Comparison of ENCODE assay signal across 14 cellular contexts in genomic region chr5:111829701-111830100, GRCh38.
A peak's percentile ranks its signal among the peaks of the same experiment; 100 is the strongest.
DNase-seq lines count a peak whose midpoint lies in the region; ATAC-seq and TF ChIP-seq lines count a peak whose summit lies in the region.
"Had no signal": no experiment of that assay in that cellular context is flagged by ENCODE, and none has a peak within 500 bp of the region (broad histone marks: within the 10 kb centered on the region; RNA-seq: fewer than 3 reads in every experiment).

No MANE protein-coding gene starts in this region.

- H3K27ac ChIP-seq in SJSA1 (peak overlapping the region; percentile 81), smooth muscle cell (ENCODE audit: low read depth) (peak overlapping the region; percentile 67), mesendoderm (ENCODE audit: low read depth, low read length) (no peak overlapping the region)
- H3K27ac ChIP-seq: parathyroid adenoma had no signal

- H4K8ac ChIP-seq in mesendoderm (ENCODE audit: low read depth, low read length): no peak overlapping the region

- DNase-seq in GM04503 (ENCODE audit: low read depth): peak; percentile 83
- peak; percentile 68 to 70 for DNase-seq in SJSA1 (ENCODE audit: low read depth in 1 of 2, low spot score in 2 of 2)
- DNase-seq in fibroblast of gingiva (ENCODE audit: low read depth): peak; percentile 63
- no peak for DNase-seq in smooth muscle cell (lab: John Stamatoyannopoulos, UW; ENCODE audit: unreplicated experiment)
- no peak for DNase-seq in activated T-helper 1 cell treated with anti-CD3 and anti-CD28 coated beads, Interleukin-12 subunit alpha, Interleukin-12 subunit beta, Interleukin-2, Interleukin-4 antibody, amounts not matched to agents 30 ng/mL and 10 ng/mL and 1 ng/mL, durations not matched to agents 14 hours and 24 hours and 36 hours (ENCODE audit: low spot score)
- DNase-seq in mesendoderm: no peak
- DNase-seq: activated naive CD8-positive, alpha-beta T cell treated with anti-CD3 and anti-CD28 coated beads for 36 hours; DMS 273 treated with DMSO at 0.1 percent for 48 hours; NCI-H2171 treated with DMSO at 0.1 percent for 48 hours; RPMI8226; stimulated activated naive B cell treated with anti-CD40 and anti-IgM and Interleukin-4, amounts not matched to agents 10 μg/mL and 1 μg/mL and 100 μg/mL, for 72 hours had no signal

- no peak overlapping the region for H3K4ac ChIP-seq in mesendoderm (ENCODE audit: low read depth, low read length)

- WGBS in smooth muscle cell (ENCODE audit: low lambda C conversion rate): 72% methylated on average over 1 of the region's 1 CpG
- WGBS in mesendoderm (ENCODE audit: extremely low coverage, insufficient coverage, low lambda C conversion rate): no CpG with 5 or more reads among the region's 1 CpG

- no peak overlapping the region for H3K23ac ChIP-seq in mesendoderm (ENCODE audit: low read length)

- no peak overlapping the region for H3K4me2 ChIP-seq in smooth muscle cell
- H3K4me2 ChIP-seq in mesendoderm (ENCODE audit: low read length): no peak overlapping the region

- no peak overlapping the region for H2BK120ac ChIP-seq in mesendoderm (ENCODE audit: low read depth, low read length)

- no peaks in the 10 kb centered on the region for H3K79me1 ChIP-seq in mesendoderm (ENCODE audit: low read length)

- no peaks in the 10 kb centered on the region for H3K9me3 ChIP-seq in SJSA1 (replicated peaks)
- H3K9me3 ChIP-seq in smooth muscle cell (replicated peaks; ENCODE audit: low read depth): no peaks in the 10 kb centered on the region

- no peaks in the 10 kb centered on the region for H3K9me3 Mint-ChIP-seq in activated T-helper 1 cell treated with anti-CD3 and anti-CD28 coated beads, Interleukin-12 subunit alpha, Interleukin-12 subunit beta, Interleukin-2, Interleukin-4 antibody, amounts not matched to agents 30 ng/mL and 10 ng/mL and 1 ng/mL, durations not matched to agents 14 hours and 24 hours and 36 hours
- H3K9me3 Mint-ChIP-seq: activated naive CD8-positive, alpha-beta T cell treated with anti-CD3 and anti-CD28 coated beads for 36 hours; stimulated activated naive B cell treated with anti-CD40 and anti-IgM and Interleukin-4, amounts not matched to agents 10 μg/mL and 1 μg/mL and 100 μg/mL, for 72 hours had no signal

- no peak overlapping the region for H3K56ac ChIP-seq in mesendoderm (ENCODE audit: low read length)

- TF ChIP-seq CTCF in smooth muscle cell (IDR thresholded peaks at IDR 0.05; ENCODE audit: borderline replicate concordance, insufficient read depth, poor library complexity, severe bottlenecking): no peak

- no peaks in the 10 kb centered on the region for H3F3A ChIP-seq in smooth muscle cell (ENCODE audit: low read depth)

- no peak overlapping the region for H2AFZ ChIP-seq in smooth muscle cell (ENCODE audit: low read depth)
- H2AFZ ChIP-seq: parathyroid adenoma had no signal

- no peaks in the 10 kb centered on the region for H3K36me3 ChIP-seq in SJSA1
- no peaks in the 10 kb centered on the region for H3K36me3 ChIP-seq in smooth muscle cell (ENCODE audit: low read depth)
- no peaks in the 10 kb centered on the region for H3K36me3 ChIP-seq in mesendoderm (ENCODE audit: control insufficient read depth, insufficient read depth, low read length)

- no peak overlapping the region for H3K18ac ChIP-seq in mesendoderm (ENCODE audit: low read length)

- no peak overlapping the region for H2BK15ac ChIP-seq in mesendoderm (replicated peaks; ENCODE audit: low read depth)

- no peak overlapping the region for H4K5ac ChIP-seq in mesendoderm (ENCODE audit: low read length)

- H3K27ac Mint-ChIP-seq in activated T-helper 1 cell treated with anti-CD3 and anti-CD28 coated beads, Interleukin-12 subunit alpha, Interleukin-12 subunit beta, Interleukin-2, Interleukin-4 antibody, amounts not matched to agents 30 ng/mL and 10 ng/mL and 1 ng/mL, durations not matched to agents 14 hours and 24 hours and 36 hours: no peak overlapping the region
- H3K27ac Mint-ChIP-seq: activated naive CD8-positive, alpha-beta T cell treated with anti-CD3 and anti-CD28 coated beads for 36 hours; stimulated activated naive B cell treated with anti-CD40 and anti-IgM and Interleukin-4, amounts not matched to agents 10 μg/mL and 1 μg/mL and 100 μg/mL, for 72 hours had no signal

- intact Hi-C loops in activated T-helper 1 cell treated with anti-CD3 and anti-CD28 coated beads, Interleukin-12 subunit alpha, Interleukin-12 subunit beta, Interleukin-2, Interleukin-4 antibody, amounts not matched to agents 30 ng/mL and 10 ng/mL and 1 ng/mL, durations not matched to agents 14 hours and 24 hours and 36 hours (cut with micrococcal nuclease): no loop called here

- no peaks in the 10 kb centered on the region for H3K36me3 Mint-ChIP-seq in activated T-helper 1 cell treated with anti-CD3 and anti-CD28 coated beads, Interleukin-12 subunit alpha, Interleukin-12 subunit beta, Interleukin-2, Interleukin-4 antibody, amounts not matched to agents 30 ng/mL and 10 ng/mL and 1 ng/mL, durations not matched to agents 14 hours and 24 hours and 36 hours (ENCODE audit: low read depth)
- H3K36me3 Mint-ChIP-seq: activated naive CD8-positive, alpha-beta T cell treated with anti-CD3 and anti-CD28 coated beads for 36 hours; stimulated activated naive B cell treated with anti-CD40 and anti-IgM and Interleukin-4, amounts not matched to agents 10 μg/mL and 1 μg/mL and 100 μg/mL, for 72 hours had no signal

- H2AK5ac ChIP-seq in mesendoderm (ENCODE audit: low read length): no peak overlapping the region

- peaks cover 4% of the 10 kb centered on the region for H3K27me3 Mint-ChIP-seq in activated T-helper 1 cell treated with anti-CD3 and anti-CD28 coated beads, Interleukin-12 subunit alpha, Interleukin-12 subunit beta, Interleukin-2, Interleukin-4 antibody, amounts not matched to agents 30 ng/mL and 10 ng/mL and 1 ng/mL, durations not matched to agents 14 hours and 24 hours and 36 hours (ENCODE audit: insufficient read depth)
- H3K27me3 Mint-ChIP-seq: activated naive CD8-positive, alpha-beta T cell treated with anti-CD3 and anti-CD28 coated beads for 36 hours; stimulated activated naive B cell treated with anti-CD40 and anti-IgM and Interleukin-4, amounts not matched to agents 10 μg/mL and 1 μg/mL and 100 μg/mL, for 72 hours had no signal

- H3K4me1 Mint-ChIP-seq in activated T-helper 1 cell treated with anti-CD3 and anti-CD28 coated beads, Interleukin-12 subunit alpha, Interleukin-12 subunit beta, Interleukin-2, Interleukin-4 antibody, amounts not matched to agents 30 ng/mL and 10 ng/mL and 1 ng/mL, durations not matched to agents 14 hours and 24 hours and 36 hours (ENCODE audit: low read depth): no peaks in the 10 kb centered on the region
- H3K4me1 Mint-ChIP-seq: activated naive CD8-positive, alpha-beta T cell treated with anti-CD3 and anti-CD28 coated beads for 36 hours; stimulated activated naive B cell treated with anti-CD40 and anti-IgM and Interleukin-4, amounts not matched to agents 10 μg/mL and 1 μg/mL and 100 μg/mL, for 72 hours had no signal

- H3K4me1 ChIP-seq in SJSA1 (replicated peaks) (peaks cover 17% of the 10 kb centered on the region), smooth muscle cell (ENCODE audit: low read depth) (no peaks in the 10 kb centered on the region), mesendoderm (ENCODE audit: control insufficient read depth, low read depth, low read length) (no peaks in the 10 kb centered on the region)
- H3K4me1 ChIP-seq: parathyroid adenoma had no signal

- H3K4me3 ChIP-seq in SJSA1 (no peak overlapping the region), smooth muscle cell (no peak overlapping the region), mesendoderm (ENCODE audit: low read length) (no peak overlapping the region)
- H3K4me3 ChIP-seq: GM12878 had no signal

- H3K27me3 ChIP-seq in SJSA1 (replicated peaks): no peaks in the 10 kb centered on the region
- H3K27me3 ChIP-seq in smooth muscle cell (ENCODE audit: low read depth): no peaks in the 10 kb centered on the region
- H3K27me3 ChIP-seq in mesendoderm (ENCODE audit: insufficient read depth, low read length, poor library complexity): no peaks in the 10 kb centered on the region

- H4K20me1 ChIP-seq in smooth muscle cell (ENCODE audit: low read depth): no peaks in the 10 kb centered on the region

- H2BK5ac ChIP-seq in mesendoderm (ENCODE audit: low read length): no peak overlapping the region

- no peak for ATAC-seq in HG02763 (IDR thresholded peaks at IDR 0.05; ENCODE audit: unreplicated experiment)
- ATAC-seq: GM12878; stimulated activated naive B cell treated with anti-CD40 and anti-IgM and Interleukin-4, amounts not matched to agents 10 μg/mL and 1 μg/mL and 100 μg/mL, for 72 hours had no signal

- no peak overlapping the region for H3K4me3 Mint-ChIP-seq in activated T-helper 1 cell treated with anti-CD3 and anti-CD28 coated beads, Interleukin-12 subunit alpha, Interleukin-12 subunit beta, Interleukin-2, Interleukin-4 antibody, amounts not matched to agents 30 ng/mL and 10 ng/mL and 1 ng/mL, durations not matched to agents 14 hours and 24 hours and 36 hours
- H3K4me3 Mint-ChIP-seq: activated naive CD8-positive, alpha-beta T cell treated with anti-CD3 and anti-CD28 coated beads for 36 hours; stimulated activated naive B cell treated with anti-CD40 and anti-IgM and Interleukin-4, amounts not matched to agents 10 μg/mL and 1 μg/mL and 100 μg/mL, for 72 hours had no signal

- H3K79me2 ChIP-seq in smooth muscle cell (ENCODE audit: low read depth) (no peaks in the 10 kb centered on the region), mesendoderm (ENCODE audit: control insufficient read depth, insufficient read depth, low read length) (no peaks in the 10 kb centered on the region)
- H3K79me2 ChIP-seq: parathyroid adenoma had no signal

- peak overlapping the region; percentile 10 for H3K9ac ChIP-seq in smooth muscle cell (ENCODE audit: low read depth)
- H3K9ac ChIP-seq in mesendoderm (ENCODE audit: low read length): no peak overlapping the region
- H3K9ac ChIP-seq: parathyroid adenoma had no signal

Comparison
In these comparisons a context has a peak if more than half of its experiments do, and no peak if none do; other contexts are left out.
1. DNase-seq: peak in GM04503 (single experiment), SJSA1 (2 of 2) and fibroblast of gingiva (single experiment); none in smooth muscle cell (single experiment), activated T-helper 1 cell treated with anti-CD3 and anti-CD28 coated beads, Interleukin-12 subunit alpha, Interleukin-12 subunit beta, Interleukin-2, Interleukin-4 antibody, amounts not matched to agents 30 ng/mL and 10 ng/mL and 1 ng/mL, durations not matched to agents 14 hours and 24 hours and 36 hours (single experiment) and mesendoderm (single experiment).